In the genomic region with DNA sequence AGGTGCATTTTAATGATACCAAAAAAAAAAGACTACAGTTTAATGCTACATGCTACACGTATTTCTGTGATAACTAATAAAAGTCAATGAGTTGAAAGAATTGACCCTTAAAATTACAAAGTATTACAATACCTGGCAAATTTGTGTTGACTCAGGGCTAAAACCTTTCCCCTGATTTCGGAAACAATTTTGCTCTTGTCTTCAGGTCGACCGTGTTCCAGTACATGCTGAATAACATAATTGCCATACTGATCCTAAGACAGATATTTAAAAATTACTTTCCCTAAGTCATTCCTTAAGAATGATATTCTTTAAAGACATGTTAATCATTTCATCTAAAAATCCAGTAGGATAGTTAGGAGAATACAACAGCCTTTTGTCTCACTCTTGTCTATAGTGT, we compare ENCODE assay signal across 35 cellular contexts.
"Had no signal": no experiment of that assay in that cellular context is flagged by ENCODE, and none has a peak within 500 bp of the region (broad histone marks: within the 10 kb centered on the region; RNA-seq: fewer than 3 reads in every experiment).

No MANE protein-coding gene starts in this region.

- H3K9me3 ChIP-seq: MG63 had no signal

- H3K27me3 ChIP-seq: MG63 had no signal

- H3K4me2 ChIP-seq: KMS-11 had no signal

- DNase-seq: Karpas-422, Kasumi-1, MG63, MM.1S, MV-4-11, NCI-H1048, NCI-H1092, NCI-H1092 treated with DMSO at 0.1 percent for 48 hours, NCI-H1105, NCI-H1105 treated with DMSO at 0.1 percent for 48 hours, NCI-H1417, NCI-H1417 treated with DMSO at 0.1 percent for 48 hours, NCI-H1436, NCI-H1436 treated with DMSO at 0.1 percent for 48 hours, NCI-H146, NCI-H1694, NCI-H1694 treated with DMSO at 0.1 percent for 48 hours, NCI-H187, NCI-H187 treated with DMSO at 0.1 percent for 48 hours, NCI-H1930, NCI-H2029, NCI-H2029 treated with DMSO at 0.1 percent for 48 hours, NCI-H2081, NCI-H2081 treated with DMSO at 0.1 percent for 48 hours, NCI-H2107, NCI-H2171, NCI-H2171 treated with DMSO at 0.1 percent for 48 hours, NCI-H2227 treated with DMSO at 0.1 percent for 48 hours, NCI-H226, NCI-H345, NCI-H446, NCI-H446 treated with DMSO at 0.1 percent for 48 hours, NCI-H510A, NCI-H510A treated with DMSO at 0.1 percent for 48 hours had no signal

- H3K27ac ChIP-seq: KMS-11 had no signal

- H3K9ac ChIP-seq: KMS-11 had no signal

- H3K4me3 ChIP-seq: MG63 had no signal
